ENCODE assay signal across 25 cellular contexts in genomic region chr12:91556909-91557308, GRCh38.
DNase-seq lines count a peak whose midpoint lies in the region; ATAC-seq, FAIRE-seq and TF ChIP-seq lines count a peak whose summit lies in the region.
"Had no signal": no experiment of that assay in that cellular context is flagged by ENCODE, and none has a peak within 500 bp of the region (broad histone marks: within the 10 kb centered on the region; RNA-seq: fewer than 3 reads in every experiment).

No MANE protein-coding gene starts in this region.

- 0% methylated on average over 1 of the region's 4 CpGs for WGBS in HepG2 (ENCODE audit: low lambda C conversion rate)
- no CpG with 5 or more reads among the region's 4 CpGs for WGBS in right lobe of liver (ENCODE audit: insufficient coverage, low coverage, low lambda C conversion rate, missing lambda C conversion rate)

- H3K79me2 ChIP-seq in HepG2 (ENCODE audit: insufficient read depth, low read length), result no peaks in the 10 kb centered on the region
- no peaks in the 10 kb centered on the region for H3K79me2 ChIP-seq in neural progenitor cell (ENCODE audit: low read depth)

- CTCF ChIA-PET in HepG2 (lab: Yijun Ruan, JAX; ENCODE audit: low intra/inter-chr PET ratio, low total read pairs), result no interaction called here

- H3K4me3 Mint-ChIP-seq in neural progenitor cell, result no peak overlapping the region
- H3K4me3 Mint-ChIP-seq: B cell; CD8-positive, alpha-beta T cell had no signal

- H3K9me3 ChIP-seq in HepG2 (ENCODE audit: low read length) (no peaks in the 10 kb centered on the region), right lobe of liver (no peaks in the 10 kb centered on the region), colonic mucosa (no peaks in the 10 kb centered on the region), neural progenitor cell (ENCODE audit: low read depth) (peaks cover 2% of the 10 kb centered on the region)
- H3K9me3 ChIP-seq: Caco-2, SJSA1 had no signal

- H3K27ac ChIP-seq in HepG2 (ENCODE audit: extremely low read length, insufficient read depth, low read length), result no peak overlapping the region
- no peak overlapping the region for H3K27ac ChIP-seq in right lobe of liver
- no peak overlapping the region for H3K27ac ChIP-seq in colonic mucosa
- no peak overlapping the region for H3K27ac ChIP-seq in neural progenitor cell
- H3K27ac ChIP-seq: 22Rv1, C4-2B, SJSA1 had no signal

- H3F3A ChIP-seq in neural progenitor cell (ENCODE audit: low read depth), result no peaks in the 10 kb centered on the region

- POLR2A ChIA-PET in HepG2 (lab: Yijun Ruan, JAX), result no interaction called here

- no peaks in the 10 kb centered on the region for H3K27me3 Mint-ChIP-seq in neural progenitor cell (ENCODE audit: insufficient read depth, low read depth)

- no peak for DNase-seq in HepG2 (ENCODE audit: low spot score)
- DNase-seq in right lobe of liver, result no peak
- peak; percentile 40 for DNase-seq in colonic mucosa
- peak; percentile 11 for DNase-seq in neural progenitor cell (ENCODE audit: low spot score)
- no peak for DNase-seq in kidney tubule cell (ENCODE audit: low spot score)
- DNase-seq in amniotic stem cell (lab: John Stamatoyannopoulos, UW), result no peak
- DNase-seq: Caco-2; CD8-positive, alpha-beta T cell; DND-41; KBM-7; MV-4-11; NCI-H1105; NCI-H146; NCI-H1930; NCI-H2107; NCI-H526 treated with DMSO at 0.1 percent for 48 hours; Right ventricle myocardium superior; RPMI8226 had no signal

- no peak overlapping the region for H2AFZ ChIP-seq in HepG2 (ENCODE audit: low read length)
- peak overlapping the region; percentile 87 for H2AFZ ChIP-seq in neural progenitor cell (replicated peaks)

- ATAC-seq in HepG2 (peak; percentile 69), right lobe of liver (no peak), HG03045 (IDR thresholded peaks at IDR 0.05; ENCODE audit: unreplicated experiment) (no peak)
- ATAC-seq: CD8-positive, alpha-beta T cell had no signal

- intact Hi-C loops in HepG2 (cut with micrococcal nuclease; ENCODE audit: unreplicated experiment), result no loop called here
- intact Hi-C loops in right lobe of liver (cut with DNase I), result no loop called here
- intact Hi-C loops in colonic mucosa (cut with DNase I), result no loop called here

- H3K4me1 ChIP-seq in HepG2 (ENCODE audit: insufficient read depth, low read length), result no peaks in the 10 kb centered on the region
- H3K4me1 ChIP-seq in right lobe of liver, result no peaks in the 10 kb centered on the region
- no peaks in the 10 kb centered on the region for H3K4me1 ChIP-seq in colonic mucosa
- no peaks in the 10 kb centered on the region for H3K4me1 ChIP-seq in neural progenitor cell
- H3K4me1 ChIP-seq: Caco-2, SJSA1 had no signal

- no peaks in the 10 kb centered on the region for H3K4me1 Mint-ChIP-seq in neural progenitor cell

- H4K20me1 ChIP-seq in HepG2 (ENCODE audit: insufficient read depth, low read length), result no peaks in the 10 kb centered on the region
- H4K20me1 ChIP-seq in neural progenitor cell (ENCODE audit: low read depth), result no peaks in the 10 kb centered on the region

- H3K36me3 ChIP-seq in HepG2 (replicated peaks in 1 of 2; ENCODE audit: control insufficient read depth in 1 of 2, insufficient read depth in 2 of 2, low read length in 2 of 2) (no peaks in the 10 kb centered on the region), right lobe of liver (no peaks in the 10 kb centered on the region), colonic mucosa (no peaks in the 10 kb centered on the region), neural progenitor cell (no peaks in the 10 kb centered on the region)
- H3K36me3 ChIP-seq: SJSA1 had no signal

- H3K9me3 Mint-ChIP-seq in neural progenitor cell, result peaks cover 8% of the 10 kb centered on the region

- BruUV-seq in HepG2 (replicated peaks; lab: Mats Ljungman, UMichigan), result no TSS peak

- no peak for TF ChIP-seq POLR2A in HepG2 (IDR thresholded peaks at IDR 0.05; ENCODE audit: insufficient read depth in 1 of 2, low read depth in 2 of 2, low read length in 2 of 2)
- no peak for TF ChIP-seq POLR2A in right lobe of liver (IDR thresholded peaks at IDR 0.05)

- TF ChIP-seq CTCF in HepG2 (CRISPR knock-in tag; IDR thresholded peaks at IDR 0.05) (no peak), right lobe of liver (IDR thresholded peaks at IDR 0.05) (no peak), colonic mucosa (IDR thresholded peaks at IDR 0.05) (no peak), neural progenitor cell (IDR thresholded peaks at IDR 0.05) (no peak)

- in situ Hi-C loops in HepG2 (cut with HindIII; ENCODE audit: extremely low pct_ligation_motif_present, low pct_unique_long_range_greater_than_20kb), result no loop called here

- no peak for TF ChIP-seq RAD21 in HepG2 (CRISPR knock-in tag; IDR thresholded peaks at IDR 0.05)

- no peak for TF ChIP-seq EP300 in HepG2 (IDR thresholded peaks at IDR 0.05; ENCODE audit: low read depth in 2 of 2, low read length in 2 of 2)
- TF ChIP-seq EP300 in HepG2 (CRISPR knock-in tag; IDR thresholded peaks at IDR 0.05; ENCODE audit: borderline replicate concordance), result no peak

- no peak overlapping the region for H3K4me2 ChIP-seq in HepG2 (ENCODE audit: low read depth, low read length)
- no peak overlapping the region for H3K4me2 ChIP-seq in neural progenitor cell

- FAIRE-seq in HepG2 (lab: Jason Lieb, UNC), result no peak
- FAIRE-seq: H54, HTR-8/SVneo had no signal

- H3K27ac Mint-ChIP-seq in neural progenitor cell, result no peak overlapping the region
- H3K27ac Mint-ChIP-seq: B cell; CD8-positive, alpha-beta T cell had no signal

- no peaks in the 10 kb centered on the region for H3K27me3 ChIP-seq in HepG2 (ENCODE audit: control insufficient read depth in 1 of 2, insufficient read depth in 2 of 2, low read length in 2 of 2)
- no peaks in the 10 kb centered on the region for H3K27me3 ChIP-seq in right lobe of liver
- H3K27me3 ChIP-seq in colonic mucosa, result no peaks in the 10 kb centered on the region
- no peaks in the 10 kb centered on the region for H3K27me3 ChIP-seq in neural progenitor cell
- H3K27me3 ChIP-seq: SJSA1 had no signal

- no peaks in the 10 kb centered on the region for H3K36me3 Mint-ChIP-seq in neural progenitor cell

- H3K4me3 ChIP-seq in HepG2 (replicated peaks in 1 of 3; ENCODE audit: insufficient read depth in 1 of 3, low read depth in 2 of 3, low read length in 3 of 3), result no peak overlapping the region
- no peak overlapping the region for H3K4me3 ChIP-seq in right lobe of liver
- H3K4me3 ChIP-seq in colonic mucosa, result no peak overlapping the region
- no peak overlapping the region for H3K4me3 ChIP-seq in neural progenitor cell
- H3K4me3 ChIP-seq: SJSA1 had no signal

- no peak overlapping the region for H3K9ac ChIP-seq in HepG2 (ENCODE audit: insufficient read depth, low read depth, low read length)
- no peak overlapping the region for H3K9ac ChIP-seq in colonic mucosa (ENCODE audit: low read depth in 2 of 2, low read length in 2 of 2)
- H3K9ac ChIP-seq in neural progenitor cell, result no peak overlapping the region

TF ChIP-seq in HepG2, 621 proteins besides CTCF, POLR2A, EP300 and RAD21:
- TF ChIP-seq MTA3 (CRISPR knock-in tag; IDR thresholded peaks at IDR 0.05) (no peak), YY1 (IDR thresholded peaks at IDR 0.05; ENCODE audit: insufficient read depth, insufficient replicate concordance, low read depth, low read length) (peak; percentile 41), HOXA9 (CRISPR knock-in tag; IDR thresholded peaks at IDR 0.05; ENCODE audit: borderline replicate concordance) (no peak), ZNF225 (CRISPR knock-in tag; IDR thresholded peaks at IDR 0.05) (no peak)

Comparison
In these comparisons a context has a peak if more than half of its experiments do, and no peak if none do; other contexts are left out.
1. DNase-seq: peak in colonic mucosa (single experiment) and neural progenitor cell (single experiment); none in HepG2 (single experiment), right lobe of liver (0 of 3), kidney tubule cell (single experiment) and amniotic stem cell (single experiment).